17 cellular contexts compared by ENCODE assay signal in the genomic region with DNA sequence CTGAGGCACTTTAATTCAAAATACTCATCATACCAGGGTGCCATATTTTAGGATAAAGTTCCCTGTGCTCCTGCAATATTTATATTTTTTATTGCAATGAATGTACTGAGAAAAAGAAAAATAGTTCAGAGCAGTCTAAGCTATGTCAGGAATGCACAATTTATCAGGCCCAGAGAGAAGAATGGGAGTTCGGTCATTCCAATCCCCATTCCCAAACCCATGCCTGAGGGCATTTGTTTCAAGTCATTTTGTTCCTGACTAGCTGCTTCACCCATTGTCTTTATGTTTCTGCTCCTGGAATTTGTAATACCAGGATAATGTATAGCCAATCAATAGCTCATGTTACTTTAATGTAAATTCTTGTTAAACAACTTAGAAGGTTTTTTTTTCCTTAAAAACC. TPM values are rescaled to one million over a fixed set of nuclear protein-coding genes. Genes with fewer than 3 reads are reported as not detected.
DNase-seq lines count a peak whose midpoint lies in the region; ATAC-seq and TF ChIP-seq lines count a peak whose summit lies in the region.
"Had no signal": no experiment of that assay in that cellular context is flagged by ENCODE, and none has a peak within 500 bp of the region (broad histone marks: within the 10 kb centered on the region; RNA-seq: fewer than 3 reads in every experiment).

No MANE protein-coding gene starts in this region.

- no peak overlapping the region for H3K18ac ChIP-seq in IMR-90 (ENCODE audit: low read depth, low read length)

- H3K14ac ChIP-seq in IMR-90 (replicated peaks; ENCODE audit: low read depth, low read length) = no peak overlapping the region

- no peak overlapping the region for H2BK15ac ChIP-seq in IMR-90 (ENCODE audit: low read depth, low read length)

- H2BK20ac ChIP-seq in IMR-90 (ENCODE audit: low read depth, low read length) = no peak overlapping the region

- H2AFZ ChIP-seq in IMR-90 (replicated peaks; ENCODE audit: low read length, poor library complexity) = no peak overlapping the region

- ATAC-seq in IMR-90 (ENCODE audit: low read depth) = peak; percentile 69
- no peak for ATAC-seq in HG03159 (IDR thresholded peaks at IDR 0.05; ENCODE audit: unreplicated experiment)
- no peak for ATAC-seq in HG03139 (IDR thresholded peaks at IDR 0.05; ENCODE audit: unreplicated experiment)
- ATAC-seq: K562 had no signal

- no peak overlapping the region for H3K4me3 ChIP-seq in IMR-90 (ENCODE audit: insufficient read depth, low read depth, low read length)
- H3K4me3 ChIP-seq: K562 had no signal

- H3K27me3 ChIP-seq in IMR-90 (ENCODE audit: control insufficient read depth, insufficient read depth, low read length) = no peaks in the 10 kb centered on the region

- DNase-seq in EL (peak; percentile 73), IMR-90 (no peak), dedifferentiated amniotic fluid mesenchymal stem cell (ENCODE audit: extremely low spot score) (peak; percentile 88), osteocyte (ENCODE audit: extremely low spot score, unreplicated experiment) (no peak), NCI-H1048 (lab: John Stamatoyannopoulos, UW) (no peak), DMS114 treated with DMSO at 0.1 percent for 48 hours (lab: John Stamatoyannopoulos, UW; ENCODE audit: unreplicated experiment) (no peak)
- DNase-seq: Calu3; CD4-positive, alpha-beta T cell; H7; NCI-H146; NCI-H2081 treated with DMSO at 0.1 percent for 48 hours; NCI-H510A treated with DMSO at 0.1 percent for 48 hours; SW 1271 had no signal

- CTCF ChIA-PET in IMR-90 (lab: Yijun Ruan, JAX) = no interaction called here

- H3K23ac ChIP-seq in IMR-90 (ENCODE audit: low read depth, low read length) = no peak overlapping the region

- no peak overlapping the region for H4K5ac ChIP-seq in IMR-90 (ENCODE audit: low read depth, low read length)

- no peaks in the 10 kb centered on the region for H3K79me1 ChIP-seq in IMR-90 (ENCODE audit: low read depth in 1 of 2, low read length in 2 of 2)

- no CpG with 5 or more reads among the region's 1 CpG for WGBS in IMR-90 (ENCODE audit: extremely low coverage in 2 of 2, insufficient read length in 1 of 2), 2 experiments

- dilution Hi-C loops in IMR-90 (cut with HindIII; ENCODE audit: low sequenced_read_pairs, unreplicated experiment) = no loop called here

- H3K27ac ChIP-seq in IMR-90 (ENCODE audit: insufficient read depth, low read length) = no peak overlapping the region
- H3K27ac ChIP-seq: HL-60 had no signal

- H4K8ac ChIP-seq in IMR-90 (ENCODE audit: low read depth in 2 of 2, low read length in 2 of 2) = no peak overlapping the region

- TF ChIP-seq RAD21 in IMR-90 (IDR thresholded peaks at IDR 0.05; ENCODE audit: low read length) = no peak

- no peak overlapping the region for H3K56ac ChIP-seq in IMR-90 (ENCODE audit: extremely low read depth, insufficient read depth, low read length)

- H3K36me3 Mint-ChIP-seq in osteocyte (ENCODE audit: unreplicated experiment) = peaks cover 5% of the 10 kb centered on the region

- no peaks in the 10 kb centered on the region for H3K36me3 ChIP-seq in IMR-90 (ENCODE audit: control insufficient read depth, insufficient read depth, low read length)

- no peaks in the 10 kb centered on the region for H3K4me1 ChIP-seq in IMR-90 (ENCODE audit: control insufficient read depth, insufficient read depth, low read length)

- H3K9me3 Mint-ChIP-seq in osteocyte (ENCODE audit: unreplicated experiment) = peaks cover 14% of the 10 kb centered on the region

- POLR2A ChIA-PET in IMR-90 (lab: Charles Lee; ENCODE audit: unreplicated experiment) = no interaction called here

- TF ChIP-seq POLR2A in IMR-90 (IDR thresholded peaks at IDR 0.05; ENCODE audit: low read depth, low read length) = no peak

- no peak overlapping the region for H2AK9ac ChIP-seq in IMR-90 (replicated peaks; ENCODE audit: low read depth, low read length, poor library complexity)

- intact Hi-C loops in IMR-90 (cut with micrococcal nuclease) = no loop called here

- no peak overlapping the region for H3K4me2 ChIP-seq in IMR-90 (ENCODE audit: low read depth, low read length)

- H3K27ac Mint-ChIP-seq in osteocyte (ENCODE audit: unreplicated experiment) = peak overlapping the region; percentile 84
- H3K27ac Mint-ChIP-seq: CD4-positive, alpha-beta T cell had no signal

- no peak overlapping the region for H2AK5ac ChIP-seq in IMR-90 (ENCODE audit: low read depth, low read length)

- H3K4ac ChIP-seq in IMR-90 (ENCODE audit: low read depth, low read length) = no peak overlapping the region

- H2BK5ac ChIP-seq in IMR-90 (ENCODE audit: low read depth, low read length, poor library complexity, severe bottlenecking) = no peak overlapping the region

- peaks cover 3% of the 10 kb centered on the region for H3K9me3 ChIP-seq in IMR-90 (ENCODE audit: control insufficient read depth, insufficient read depth, low read length)

- H3K27me3 Mint-ChIP-seq in osteocyte (ENCODE audit: unreplicated experiment) = no peaks in the 10 kb centered on the region

- no peak overlapping the region for H2BK120ac ChIP-seq in IMR-90 (ENCODE audit: low read depth, low read length)

- no TSS peak for BruUV-seq in IMR-90 (replicated peaks; lab: Mats Ljungman, UMichigan)

- H3K9ac ChIP-seq in IMR-90 (ENCODE audit: low read depth, low read length) = no peak overlapping the region

- H3K4me1 Mint-ChIP-seq in osteocyte (ENCODE audit: unreplicated experiment) = peaks cover 31% of the 10 kb centered on the region

- H4K20me1 ChIP-seq in IMR-90 (ENCODE audit: insufficient read depth, low read length) = no peaks in the 10 kb centered on the region

- H3K4me3 Mint-ChIP-seq in osteocyte (ENCODE audit: unreplicated experiment) = no peak overlapping the region
- H3K4me3 Mint-ChIP-seq: CD4-positive, alpha-beta T cell had no signal

- no peaks in the 10 kb centered on the region for H3K9me1 ChIP-seq in IMR-90 (ENCODE audit: insufficient read depth, low read length)

- in situ Hi-C loops in IMR-90 (cut with MboI; ENCODE audit: low sequenced_read_pairs) = no loop called here

- no peak overlapping the region for H4K91ac ChIP-seq in IMR-90 (ENCODE audit: insufficient read depth, low read depth, low read length)

- TF ChIP-seq CTCF in IMR-90 (conservative IDR thresholded peaks at IDR 0.05; ENCODE audit: low read depth, low read length) (no peak), osteocyte (IDR thresholded peaks at IDR 0.05) (no peak)

TF ChIP-seq in IMR-90, 13 proteins besides CTCF, POLR2A, EP300 and RAD21:
- TF ChIP-seq SMC3 (IDR thresholded peaks at IDR 0.05; ENCODE audit: low read depth, low read length) = no peak
- TF ChIP-seq RFX5 (IDR thresholded peaks at IDR 0.05; ENCODE audit: low read depth, low read length) = no peak
- no peak for TF ChIP-seq CHD1 (IDR thresholded peaks at IDR 0.05; ENCODE audit: low read depth, low read length)
- TF ChIP-seq MAFK (IDR thresholded peaks at IDR 0.05; ENCODE audit: low read depth, low read length) = no peak
- no peak for TF ChIP-seq NFE2L2 (IDR thresholded peaks at IDR 0.05; ENCODE audit: low read depth, low read length)
- TF ChIP-seq, protein P1, sequence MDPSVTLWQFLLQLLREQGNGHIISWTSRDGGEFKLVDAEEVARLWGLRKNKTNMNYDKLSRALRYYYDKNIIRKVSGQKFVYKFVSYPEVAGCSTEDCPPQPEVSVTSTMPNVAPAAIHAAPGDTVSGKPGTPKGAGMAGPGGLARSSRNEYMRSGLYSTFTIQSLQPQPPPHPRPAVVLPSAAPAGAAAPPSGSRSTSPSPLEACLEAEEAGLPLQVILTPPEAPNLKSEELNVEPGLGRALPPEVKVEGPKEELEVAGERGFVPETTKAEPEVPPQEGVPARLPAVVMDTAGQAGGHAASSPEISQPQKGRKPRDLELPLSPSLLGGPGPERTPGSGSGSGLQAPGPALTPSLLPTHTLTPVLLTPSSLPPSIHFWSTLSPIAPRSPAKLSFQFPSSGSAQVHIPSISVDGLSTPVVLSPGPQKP (IDR thresholded peaks at IDR 0.05; ENCODE audit: borderline replicate concordance, low read depth, low read length) = no peak
- TF ChIP-seq, protein P2, sequence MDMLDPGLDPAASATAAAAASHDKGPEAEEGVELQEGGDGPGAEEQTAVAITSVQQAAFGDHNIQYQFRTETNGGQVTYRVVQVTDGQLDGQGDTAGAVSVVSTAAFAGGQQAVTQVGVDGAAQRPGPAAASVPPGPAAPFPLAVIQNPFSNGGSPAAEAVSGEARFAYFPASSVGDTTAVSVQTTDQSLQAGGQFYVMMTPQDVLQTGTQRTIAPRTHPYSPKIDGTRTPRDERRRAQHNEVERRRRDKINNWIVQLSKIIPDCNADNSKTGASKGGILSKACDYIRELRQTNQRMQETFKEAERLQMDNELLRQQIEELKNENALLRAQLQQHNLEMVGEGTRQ (IDR thresholded peaks at IDR 0.05; ENCODE audit: low read depth, low read length) = no peak
- no peak for TF ChIP-seq BHLHE40 (IDR thresholded peaks at IDR 0.05; ENCODE audit: low read depth, low read length)
- no peak for TF ChIP-seq CEBPB (IDR thresholded peaks at IDR 0.05; ENCODE audit: low read depth, low read length)
- no peak for TF ChIP-seq MAZ (IDR thresholded peaks at IDR 0.05; ENCODE audit: borderline replicate concordance, low read depth, low read length)
- no peak for TF ChIP-seq RCOR1 (IDR thresholded peaks at IDR 0.05; ENCODE audit: insufficient replicate concordance, low read length)
- TF ChIP-seq FOS (IDR thresholded peaks at IDR 0.05; ENCODE audit: low read depth, low read length) = no peak
- no peak for TF ChIP-seq MXI1 (IDR thresholded peaks at IDR 0.05; ENCODE audit: borderline replicate concordance, low read depth, low read length)

RNA-seq across cellular contexts. Expression of a gene that starts 24.4 kb away (rescaled TPM):
- total RNA-seq in IMR-90 (2012; rRNA removed) (0.18 and 0.28 TPM in 2 replicates), osteocyte (0.76 TPM in 1 of 2 replicates, not detected in the other)
- 0.21 TPM in 1 of 2 replicates, not detected in the other for polyA plus RNA-seq in IMR-90 (2012; rRNA removed)
- polyA plus RNA-seq in IMR-90 (2012; cell fraction: cytosol; rRNA removed) = 0.02 TPM in 1 of 2 replicates, not detected in the other
- polyA plus RNA-seq in IMR-90 (2012; cell fraction: nucleus; rRNA removed; ENCODE audit: low replicate concordance) = 0.13 TPM in 1 of 2 replicates, not detected in the other

RNA-seq across cellular contexts. Expression of a gene that starts 35.7 kb away (rescaled TPM):
- total RNA-seq in IMR-90 (2012; rRNA removed) (4.7 and 11.1 TPM in 2 replicates), osteocyte (8.8 and 9.3 TPM in 2 replicates)
- 3.0 and 3.1 TPM in 2 replicates for polyA plus RNA-seq in IMR-90 (2012; rRNA removed)
- polyA plus RNA-seq in IMR-90 (2012; cell fraction: cytosol; rRNA removed) = 1.3 and 1.8 TPM in 2 replicates
- 1.3 and 1.4 TPM in 2 replicates for polyA plus RNA-seq in IMR-90 (2012; cell fraction: nucleus; rRNA removed; ENCODE audit: low replicate concordance)

Comparison
In these comparisons a context has a peak if more than half of its experiments do, and no peak if none do; other contexts are left out.
1. DNase-seq: peak in EL (single experiment) and dedifferentiated amniotic fluid mesenchymal stem cell (single experiment); none in IMR-90 (single experiment), osteocyte (single experiment), NCI-H1048 (single experiment) and DMS114 treated with DMSO at 0.1 percent for 48 hours (single experiment).